Comparison of ENCODE assay signal across 10 cellular contexts in the genomic region with DNA sequence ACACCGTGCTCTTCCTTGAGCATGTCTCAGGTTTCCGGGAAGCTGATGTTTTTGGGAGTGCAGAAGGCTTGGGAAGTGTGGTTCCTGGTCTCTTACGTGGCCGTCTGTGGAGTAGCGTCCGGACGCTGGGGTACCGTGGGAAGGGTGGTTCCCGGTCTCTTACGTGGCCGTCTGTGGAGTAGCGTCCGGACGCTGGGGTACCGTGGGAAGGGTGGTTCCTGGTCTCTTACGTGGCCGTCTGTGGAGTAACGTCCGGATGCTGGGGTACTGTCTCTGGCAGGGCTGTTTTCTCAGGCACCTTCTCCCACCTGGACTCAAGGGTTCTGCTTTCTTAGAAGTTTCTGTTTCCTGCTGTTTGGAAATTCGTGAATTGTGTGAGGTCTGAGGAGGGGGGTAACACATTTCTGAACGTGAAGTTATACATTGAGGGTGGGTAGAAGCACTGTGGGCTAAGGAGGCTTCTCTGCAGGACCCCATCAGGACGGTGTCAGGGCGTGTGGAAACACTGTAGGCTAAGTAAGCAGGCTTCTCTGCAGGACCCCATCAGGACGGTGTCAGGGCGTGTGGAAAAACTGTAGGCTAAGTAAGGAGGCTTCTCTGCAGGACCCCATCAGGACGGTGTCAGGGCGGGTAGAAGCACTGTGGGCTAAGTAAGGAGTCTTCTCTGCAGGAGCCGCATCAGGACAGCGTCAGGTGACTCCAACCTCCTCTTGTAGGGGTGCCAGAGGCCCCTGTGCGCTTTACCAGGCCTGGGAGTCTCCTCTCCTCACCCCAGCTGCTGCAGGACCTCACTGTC. TPM values are rescaled to one million over a fixed set of nuclear protein-coding genes. Genes with fewer than 3 reads are reported as not detected.
DNase-seq lines count a peak whose midpoint lies in the region; ATAC-seq, FAIRE-seq and TF ChIP-seq lines count a peak whose summit lies in the region.
"Had no signal": no experiment of that assay in that cellular context is flagged by ENCODE, and none has a peak within 500 bp of the region (broad histone marks: within the 10 kb centered on the region; RNA-seq: fewer than 3 reads in every experiment).

No MANE protein-coding gene starts in this region.

- WGBS in GM12878 (ENCODE audit: insufficient coverage, insufficient replicate concordance, low lambda C conversion rate, missing lambda C conversion rate) = 88% methylated on average over 30 of the region's 30 CpGs

- no peak for TF ChIP-seq CTCF in GM12878 (IDR thresholded peaks at IDR 0.05 in 2 of 3, conservative IDR thresholded peaks at IDR 0.05 in 1 of 3; ENCODE audit: control insufficient read depth in 2 of 3, extremely low read depth in 1 of 3, insufficient read depth in 1 of 3, low read depth in 3 of 3, low read length in 3 of 3)
- TF ChIP-seq CTCF in thoracic aorta (IDR thresholded peaks at IDR 0.05) = no peak

- H3K27ac Mint-ChIP-seq in activated CD4-positive, alpha-beta T cell treated with anti-CD3 and anti-CD28 coated beads for 36 hours = peak overlapping the region; percentile 93

- no peak for TF ChIP-seq RAD21 in GM12878 (IDR thresholded peaks at IDR 0.05; ENCODE audit: insufficient read depth, low read depth, low read length)

- peaks cover 57% of the 10 kb centered on the region for H3K4me1 Mint-ChIP-seq in activated CD4-positive, alpha-beta T cell treated with anti-CD3 and anti-CD28 coated beads for 36 hours

- H3K36me3 ChIP-seq in GM12878 (ENCODE audit: control insufficient read depth in 2 of 2, insufficient read depth in 2 of 2, low read length in 1 of 2) (no peaks in the 10 kb centered on the region), mucosa of rectum (ENCODE audit: control insufficient read depth in 2 of 2, insufficient read depth in 2 of 2, low read length in 2 of 2) (no peaks in the 10 kb centered on the region), thoracic aorta (no peaks in the 10 kb centered on the region)
- H3K36me3 ChIP-seq: WERI-Rb-1 had no signal

- peaks cover 4% of the 10 kb centered on the region for H3K79me2 ChIP-seq in GM12878 (ENCODE audit: control insufficient read depth, insufficient read depth, low read length)

- ATAC-seq in activated CD4-positive, alpha-beta T cell treated with anti-CD3 and anti-CD28 coated beads for 36 hours = no peak
- no peak for ATAC-seq in GM12878
- ATAC-seq in thoracic aorta (ENCODE audit: insufficient number of reproducible peaks, low FRiP score, low read depth) = no peak

- no peak for DNase-seq in activated CD4-positive, alpha-beta T cell treated with anti-CD3 and anti-CD28 coated beads for 36 hours
- no peak for DNase-seq in activated CD4-positive, alpha-beta T cell treated with anti-CD3 and anti-CD28 coated beads, Interleukin-2, amount 50 U/mL, for 1 hour
- DNase-seq in GM12878 (ENCODE audit: low read depth, low spot score) (no peak), thoracic aorta (ENCODE audit: low spot score) (no peak), NCI-H187 treated with DMSO at 0.1 percent for 48 hours (lab: John Stamatoyannopoulos, UW) (no peak), nucleus accumbens (lab: John Stamatoyannopoulos, UW) (no peak)
- DNase-seq in stimulated activated CD4-positive, alpha-beta T cell treated with anti-CD3 and anti-CD28 coated beads, Interleukin-12 subunit alpha, Interleukin-12 subunit beta, amount 100 ng/mL, for 4 hours = no peak
- DNase-seq: ACHN, WERI-Rb-1 had no signal

- peak overlapping the region; percentile 80 for H2AFZ ChIP-seq in GM12878 (ENCODE audit: control insufficient read depth, low read depth, low read length)

- no peak for TF ChIP-seq POLR2A in GM12878 (IDR thresholded peaks at IDR 0.05; ENCODE audit: low read depth, low read length)

- peak overlapping the region; percentile 100 for H3K4me2 ChIP-seq in GM12878 (ENCODE audit: control insufficient read depth, insufficient read depth)

- RAD21 ChIA-PET in GM12878 (lab: Charles Lee; ENCODE audit: unreplicated experiment) = interaction anchor here (1.5 to 5.2 kb wide), 7 partner anchors 9 to 29 kb away, joined by 3 to 68 read pairs (median 7); no protein-coding TSS in a partner anchor

- H3K9me3 ChIP-seq in GM12878 (replicated peaks; ENCODE audit: control insufficient read depth, insufficient read depth, low read length) = no peaks in the 10 kb centered on the region
- H3K9me3 ChIP-seq in mucosa of rectum (ENCODE audit: control insufficient read depth in 2 of 2, low read length in 2 of 2) = no peaks in the 10 kb centered on the region
- no peaks in the 10 kb centered on the region for H3K9me3 ChIP-seq in thoracic aorta

- FAIRE-seq in GM12878 (lab: Jason Lieb, UNC) = peak; percentile 47

- H3K27me3 Mint-ChIP-seq in activated CD4-positive, alpha-beta T cell treated with anti-CD3 and anti-CD28 coated beads for 36 hours = no peaks in the 10 kb centered on the region

- SMC1A ChIA-PET in GM12878 (lab: Charles Lee; ENCODE audit: uncharacterized antibody, unreplicated experiment) = interaction anchor here (1.0 to 1.8 kb wide), 2 partner anchors 21 to 29 kb away, joined by 3 to 18 read pairs; no protein-coding TSS in a partner anchor

- in situ Hi-C loops in GM12878 (cut with MboI) = no loop called here

- peak overlapping the region; percentile 36 for H3K4me3 Mint-ChIP-seq in activated CD4-positive, alpha-beta T cell treated with anti-CD3 and anti-CD28 coated beads for 36 hours

- H3K27ac ChIP-seq in GM12878 (ENCODE audit: control insufficient read depth, insufficient read depth) = peak overlapping the region; percentile 100
- H3K27ac ChIP-seq in mucosa of rectum (ENCODE audit: low read depth in 2 of 2, low read length in 2 of 2) = peak overlapping the region; percentile 67 to 85
- peak overlapping the region; percentile 70 to 80 for H3K27ac ChIP-seq in thoracic aorta
- H3K27ac ChIP-seq: WERI-Rb-1 had no signal

- H3K27me3 ChIP-seq in GM12878 (replicated peaks in 1 of 2; ENCODE audit: control insufficient read depth in 2 of 2, insufficient read depth in 2 of 2, low read length in 1 of 2) (no peaks in the 10 kb centered on the region), mucosa of rectum (ENCODE audit: control insufficient read depth in 2 of 2, insufficient read depth in 2 of 2, low read length in 2 of 2) (no peaks in the 10 kb centered on the region), thoracic aorta (replicated peaks; ENCODE audit: insufficient read depth) (no peaks in the 10 kb centered on the region)

- no peak for TF ChIP-seq EP300 in GM12878 (IDR thresholded peaks at IDR 0.05; ENCODE audit: borderline replicate concordance in 1 of 2, control insufficient read depth in 1 of 2, low read depth in 2 of 2, low read length in 2 of 2)

- H3K9ac ChIP-seq in GM12878 (ENCODE audit: control insufficient read depth, insufficient read depth, low read length) = peak overlapping the region; percentile 98
- peak overlapping the region; percentile 32 to 38 for H3K9ac ChIP-seq in mucosa of rectum (ENCODE audit: low read depth in 1 of 2, low read length in 2 of 2)

- no TSS peak for BruUV-seq in GM12878 (replicated peaks; lab: Mats Ljungman, UMichigan)

- intact Hi-C loops in activated CD4-positive, alpha-beta T cell treated with anti-CD3 and anti-CD28 coated beads for 36 hours (cut with DNase I, micrococcal nuclease) = loop anchor here in 1 of 2 experiments (2.0 kb wide), 1 partner anchor 13 kb away; no protein-coding TSS in a partner anchor
- intact Hi-C loops in GM12878 (cut with micrococcal nuclease; ENCODE audit: unreplicated experiment) = no loop called here

- CTCF ChIA-PET in activated CD4-positive, alpha-beta T cell treated with anti-CD3 and anti-CD28 coated beads for 36 hours (lab: Charles Lee) = interaction anchor here (1.2 to 2.4 kb wide), 3 partner anchors 9 to 14 kb away, joined by 3 to 7 read pairs (median 3); no protein-coding TSS in a partner anchor
- CTCF ChIA-PET in GM12878 (lab: Yijun Ruan, JAX) = interaction anchor here (1.6 to 5.3 kb wide), 3 partner anchors 10 to 29 kb away, joined by 4 to 43 read pairs (median 10); no protein-coding TSS in a partner anchor

- H3K4me3 ChIP-seq in GM12878 = peak overlapping the region; percentile 56
- no peak overlapping the region for H3K4me3 ChIP-seq in mucosa of rectum (ENCODE audit: low read length in 2 of 2)
- H3K4me3 ChIP-seq in thoracic aorta = no peak overlapping the region

- no peaks in the 10 kb centered on the region for H3K36me3 Mint-ChIP-seq in activated CD4-positive, alpha-beta T cell treated with anti-CD3 and anti-CD28 coated beads for 36 hours (ENCODE audit: low read depth)

- no peaks in the 10 kb centered on the region for H4K20me1 ChIP-seq in GM12878 (ENCODE audit: control insufficient read depth, insufficient read depth)

- POLR2A ChIA-PET in activated CD4-positive, alpha-beta T cell treated with anti-CD3 and anti-CD28 coated beads for 36 hours (lab: Charles Lee) = no interaction called here
- POLR2A ChIA-PET in GM12878 (lab: Charles Lee) = interaction anchor here (0.7 to 6.0 kb wide), 8 partner anchors 9 to 88 kb away, joined by 3 to 86 read pairs (median 8); no protein-coding TSS in a partner anchor

- H3K4me1 ChIP-seq in GM12878 (ENCODE audit: control insufficient read depth, insufficient read depth, low read length) = peaks cover 43% of the 10 kb centered on the region
- peaks cover 17 to 19% of the 10 kb centered on the region in 2 donors for H3K4me1 ChIP-seq in mucosa of rectum (ENCODE audit: control insufficient read depth in 2 of 2, insufficient read depth in 2 of 2, low read length in 2 of 2)
- H3K4me1 ChIP-seq in thoracic aorta (ENCODE audit: control insufficient read depth in 1 of 2, low read depth in 2 of 2) = peaks cover 22 to 33% of the 10 kb centered on the region in 2 donors

- H3K9me3 Mint-ChIP-seq in activated CD4-positive, alpha-beta T cell treated with anti-CD3 and anti-CD28 coated beads for 36 hours (ENCODE audit: low read depth) = no peaks in the 10 kb centered on the region

RNA-seq across cellular contexts. Expression of a gene that starts 5.3 kb away (rescaled TPM):
- total RNA-seq in activated CD4-positive, alpha-beta T cell treated with anti-CD3 and anti-CD28 coated beads for 36 hours = 100 to 1,000 TPM in 1 of 2 experiments, 10 to 100 TPM in 1; 77.5 to 122 TPM
- total RNA-seq in GM12878 (2013; cell fraction: nucleolus; rRNA removed) = 0.61 TPM in 1 of 2 replicates, not detected in the other
- total RNA-seq in GM12878 (2014; rRNA removed) (0.33 and 1.3 TPM in 2 replicates), GM12878 (2014; rRNA removed; fragmentation: Illumina TruSeq; extraction: Trizol) (0.54 and 0.88 TPM in 2 replicates), GM12878 (2021) (2.5 and 3.0 TPM in 2 replicates), thoracic aorta (100 to 1,000 TPM; 275 to 514 TPM)
- polyA plus RNA-seq in GM12878 (2011; ENCODE audit: low read depth) = 2.3 TPM
- polyA plus RNA-seq in GM12878 (2011; rRNA removed) (0.58 and 0.98 TPM in 2 replicates), GM12878 (2014; fragmentation: Illumina TruSeq; extraction: Trizol) (1.5 TPM in 1 of 2 replicates, not detected in the other), GM12878 (2014; fragmentation: Nextera tagmentation; extraction: Ambion mirVana) (1 to 10 TPM; 2.1 to 2.3 TPM), GM12878 (2014; rRNA removed) (0.77 and 1.8 TPM in 2 replicates), GM12878 (2016; fragmentation: Nextera tagmentation; extraction: Ambion mirVana) (1 to 10 TPM; 2.2 to 3.6 TPM)
- polyA plus RNA-seq in GM12878 (2011; cell fraction: cytosol; rRNA removed) = 0.54 and 1.2 TPM in 2 replicates
- polyA plus RNA-seq in GM12878 (2011; cell fraction: nucleus; rRNA removed) = 1.2 and 1.6 TPM in 2 replicates
- 2.1 and 2.4 TPM in 2 replicates for polyA plus RNA-seq in GM12878 (2012)
- polyA minus RNA-seq in GM12878 (2011; rRNA and poly(A)+ RNA removed) = not detected in 2 replicates
- 3.7 and 7.7 TPM in 2 replicates for polyA minus RNA-seq in GM12878 (2011; cell fraction: cytosol; rRNA and poly(A)+ RNA removed)
- polyA minus RNA-seq in GM12878 (2011; cell fraction: nucleus; rRNA and poly(A)+ RNA removed) = 0.97 and 1.3 TPM in 2 replicates

RNA-seq across cellular contexts. Expression of a gene that starts 12.2 kb away (rescaled TPM):
- total RNA-seq in activated CD4-positive, alpha-beta T cell treated with anti-CD3 and anti-CD28 coated beads for 36 hours = 100 to 1,000 TPM; 248 to 285 TPM
- total RNA-seq in GM12878 (2013; cell fraction: nucleolus; rRNA removed) = 166 and 177 TPM in 2 replicates
- total RNA-seq in GM12878 (2014; rRNA removed) (543 and 574 TPM in 2 replicates), GM12878 (2014; rRNA removed; fragmentation: Illumina TruSeq; extraction: Trizol) (485 and 549 TPM in 2 replicates), GM12878 (2021) (396 and 453 TPM in 2 replicates), thoracic aorta (100 to 1,000 TPM; 182 to 220 TPM)
- polyA plus RNA-seq in GM12878 (2011; ENCODE audit: low read depth) = 839 TPM
- polyA plus RNA-seq in GM12878 (2011; rRNA removed) (240 and 671 TPM in 2 replicates), GM12878 (2014; fragmentation: Illumina TruSeq; extraction: Trizol) (491 and 1,007 TPM in 2 replicates), GM12878 (2014; fragmentation: Nextera tagmentation; extraction: Ambion mirVana) (1,000 to 10,000 TPM; 1,771 to 2,788 TPM), GM12878 (2014; rRNA removed) (864 and 887 TPM in 2 replicates), GM12878 (2016; fragmentation: Nextera tagmentation; extraction: Ambion mirVana) (100 to 1,000 TPM; 456 to 479 TPM)
- polyA plus RNA-seq in GM12878 (2011; cell fraction: cytosol; rRNA removed) = 1,141 and 1,225 TPM in 2 replicates
- 403 and 488 TPM in 2 replicates for polyA plus RNA-seq in GM12878 (2011; cell fraction: nucleus; rRNA removed)
- 758 and 904 TPM in 2 replicates for polyA plus RNA-seq in GM12878 (2012)
- 804 and 1,098 TPM in 2 replicates for polyA minus RNA-seq in GM12878 (2011; rRNA and poly(A)+ RNA removed)
- polyA minus RNA-seq in GM12878 (2011; cell fraction: cytosol; rRNA and poly(A)+ RNA removed) = 178 and 190 TPM in 2 replicates
- 183 and 217 TPM in 2 replicates for polyA minus RNA-seq in GM12878 (2011; cell fraction: nucleus; rRNA and poly(A)+ RNA removed)

RNA-seq across cellular contexts. Expression of a gene that starts 18.4 kb away (rescaled TPM):
- 100 to 1,000 TPM; 451 to 474 TPM for total RNA-seq in activated CD4-positive, alpha-beta T cell treated with anti-CD3 and anti-CD28 coated beads for 36 hours
- 32.0 and 32.3 TPM in 2 replicates for total RNA-seq in GM12878 (2013; cell fraction: nucleolus; rRNA removed)
- total RNA-seq in GM12878 (2014; rRNA removed) (267 and 271 TPM in 2 replicates), GM12878 (2014; rRNA removed; fragmentation: Illumina TruSeq; extraction: Trizol) (295 and 327 TPM in 2 replicates), GM12878 (2021) (676 and 768 TPM in 2 replicates), thoracic aorta (100 to 1,000 TPM; 275 to 477 TPM)
- polyA plus RNA-seq in GM12878 (2011; ENCODE audit: low read depth) = 582 TPM
- polyA plus RNA-seq in GM12878 (2011; rRNA removed) (116 and 205 TPM in 2 replicates), GM12878 (2014; fragmentation: Illumina TruSeq; extraction: Trizol) (422 and 741 TPM in 2 replicates), GM12878 (2014; fragmentation: Nextera tagmentation; extraction: Ambion mirVana) (1,000 to 10,000 TPM; 2,669 to 3,672 TPM), GM12878 (2014; rRNA removed) (611 and 755 TPM in 2 replicates), GM12878 (2016; fragmentation: Nextera tagmentation; extraction: Ambion mirVana) (100 to 1,000 TPM; 707 to 829 TPM)
- 159 and 247 TPM in 2 replicates for polyA plus RNA-seq in GM12878 (2011; cell fraction: cytosol; rRNA removed)
- polyA plus RNA-seq in GM12878 (2011; cell fraction: nucleus; rRNA removed) = 40.7 and 48.7 TPM in 2 replicates
- 605 and 961 TPM in 2 replicates for polyA plus RNA-seq in GM12878 (2012)
- 67.7 and 77.6 TPM in 2 replicates for polyA minus RNA-seq in GM12878 (2011; rRNA and poly(A)+ RNA removed)
- 83.9 and 93.5 TPM in 2 replicates for polyA minus RNA-seq in GM12878 (2011; cell fraction: cytosol; rRNA and poly(A)+ RNA removed)
- 31.3 and 51.8 TPM in 2 replicates for polyA minus RNA-seq in GM12878 (2011; cell fraction: nucleus; rRNA and poly(A)+ RNA removed)

RNA-seq across cellular contexts. Expression of a gene that starts 26.7 kb away (rescaled TPM):
- total RNA-seq in activated CD4-positive, alpha-beta T cell treated with anti-CD3 and anti-CD28 coated beads for 36 hours = not detected
- total RNA-seq in GM12878 (2013; cell fraction: nucleolus; rRNA removed) = not detected in 2 replicates
- not detected in 2 replicates for total RNA-seq in GM12878 (2014; rRNA removed)
- total RNA-seq in GM12878 (2014; rRNA removed; fragmentation: Illumina TruSeq; extraction: Trizol) = not detected in 2 replicates
- not detected in 2 replicates for total RNA-seq in GM12878 (2021)
- polyA plus RNA-seq in GM12878 (2011; ENCODE audit: low read depth) = not detected
- not detected in 2 replicates for polyA plus RNA-seq in GM12878 (2011; rRNA removed)
- not detected in 2 replicates for polyA plus RNA-seq in GM12878 (2011; cell fraction: cytosol; rRNA removed)
- polyA plus RNA-seq in GM12878 (2011; cell fraction: nucleus; rRNA removed) = not detected in 2 replicates
- polyA plus RNA-seq in GM12878 (2012) = not detected in 2 replicates
- polyA plus RNA-seq in GM12878 (2014; fragmentation: Illumina TruSeq; extraction: Trizol) = not detected in 2 replicates
- polyA plus RNA-seq in GM12878 (2014; fragmentation: Nextera tagmentation; extraction: Ambion mirVana) = not detected
- polyA plus RNA-seq in GM12878 (2014; rRNA removed) = not detected in 2 replicates
- polyA plus RNA-seq in GM12878 (2016; fragmentation: Nextera tagmentation; extraction: Ambion mirVana) = not detected
- polyA minus RNA-seq in GM12878 (2011; rRNA and poly(A)+ RNA removed) = not detected in 2 replicates
- polyA minus RNA-seq in GM12878 (2011; cell fraction: cytosol; rRNA and poly(A)+ RNA removed) = not detected in 2 replicates
- not detected in 2 replicates for polyA minus RNA-seq in GM12878 (2011; cell fraction: nucleus; rRNA and poly(A)+ RNA removed)
- not detected for total RNA-seq in thoracic aorta

RNA-seq across cellular contexts. Expression of a gene that starts 37.1 kb away (rescaled TPM):
- total RNA-seq in activated CD4-positive, alpha-beta T cell treated with anti-CD3 and anti-CD28 coated beads for 36 hours = 10 to 100 TPM; 73.4 to 82.3 TPM
- 80.7 and 93.8 TPM in 2 replicates for total RNA-seq in GM12878 (2013; cell fraction: nucleolus; rRNA removed)
- total RNA-seq in GM12878 (2014; rRNA removed) (3.5 and 3.9 TPM in 2 replicates), GM12878 (2014; rRNA removed; fragmentation: Illumina TruSeq; extraction: Trizol) (1.3 and 1.9 TPM in 2 replicates), GM12878 (2021) (7.3 and 8.2 TPM in 2 replicates), thoracic aorta (10 to 100 TPM; 54.2 to 68.8 TPM)
- 13.0 TPM for polyA plus RNA-seq in GM12878 (2011; ENCODE audit: low read depth)
- polyA plus RNA-seq in GM12878 (2011; rRNA removed) (1.7 and 2.9 TPM in 2 replicates), GM12878 (2014; fragmentation: Illumina TruSeq; extraction: Trizol) (0.17 and 1.5 TPM in 2 replicates), GM12878 (2014; fragmentation: Nextera tagmentation; extraction: Ambion mirVana) (under 1 TPM; 0.10 to 0.27 TPM), GM12878 (2014; rRNA removed) (7.9 and 8.3 TPM in 2 replicates), GM12878 (2016; fragmentation: Nextera tagmentation; extraction: Ambion mirVana) (1 to 10 TPM; 1.0 to 1.7 TPM)
- 2.1 and 4.4 TPM in 2 replicates for polyA plus RNA-seq in GM12878 (2011; cell fraction: cytosol; rRNA removed)
- 82.4 and 97.9 TPM in 2 replicates for polyA plus RNA-seq in GM12878 (2011; cell fraction: nucleus; rRNA removed)
- polyA plus RNA-seq in GM12878 (2012) = 34.6 and 36.7 TPM in 2 replicates
- polyA minus RNA-seq in GM12878 (2011; rRNA and poly(A)+ RNA removed) = 0.80 and 2.4 TPM in 2 replicates
- 0.80 and 1.1 TPM in 2 replicates for polyA minus RNA-seq in GM12878 (2011; cell fraction: cytosol; rRNA and poly(A)+ RNA removed)
- 7.3 and 13.1 TPM in 2 replicates for polyA minus RNA-seq in GM12878 (2011; cell fraction: nucleus; rRNA and poly(A)+ RNA removed)

Comparison
In these comparisons a context has a peak if more than half of its experiments do, and no peak if none do; other contexts are left out.
1. RNA of a gene that starts 5.3 kb away (total RNA-seq): 275 to 514 TPM in thoracic aorta and 77.5 to 122 TPM in activated CD4-positive, alpha-beta T cell treated with anti-CD3 and anti-CD28 coated beads for 36 hours; 0.33 to 3.0 TPM in GM12878; every median in the first group is over 10 times any median in the second.
2. Peak in every context shown above with its lines, with median percentiles within 50 percentile points of each other: H3K27ac ChIP-seq.